9 cellular contexts compared by ENCODE assay signal in the genomic region with DNA sequence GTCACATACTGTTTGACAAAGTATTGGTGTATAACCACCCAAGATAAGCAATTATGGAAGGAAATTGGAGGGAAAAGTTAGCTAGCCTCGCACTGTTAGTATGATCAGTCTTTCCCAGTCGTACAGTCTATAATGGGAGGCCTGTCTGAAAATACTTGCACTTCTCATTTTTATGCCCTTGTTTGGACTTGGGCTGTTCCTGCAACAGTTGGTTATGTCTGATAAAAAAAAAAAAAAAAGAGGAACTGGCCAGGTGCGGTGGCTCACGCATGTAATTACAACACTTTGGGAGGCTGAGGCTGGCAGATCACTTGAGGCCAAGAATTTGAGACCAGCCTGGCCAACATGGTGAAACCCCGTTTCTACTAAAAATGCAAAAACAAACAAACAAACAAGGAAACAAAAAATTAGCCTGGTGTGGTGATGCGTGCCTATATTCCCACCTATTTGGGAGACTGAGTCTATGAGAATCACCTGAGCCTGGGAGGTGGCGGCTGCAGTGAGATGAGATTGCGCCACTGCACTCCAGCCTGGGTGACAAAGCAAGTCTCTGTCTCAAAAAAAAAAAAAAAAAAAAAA. TPM values are rescaled to one million over a fixed set of nuclear protein-coding genes. Genes with fewer than 3 reads are reported as not detected.
DNase-seq lines count a peak whose midpoint lies in the region; ATAC-seq lines count a peak whose summit lies in the region.
"Had no signal": no experiment of that assay in that cellular context is flagged by ENCODE, and none has a peak within 500 bp of the region (broad histone marks: within the 10 kb centered on the region; RNA-seq: fewer than 3 reads in every experiment).

No MANE protein-coding gene starts in this region.

- peaks cover 12 to 34% of the 10 kb centered on the region in 2 donors for H3K4me1 Mint-ChIP-seq in stimulated activated naive B cell treated with anti-CD40 and anti-IgM and Interleukin-4, amounts not matched to agents 10 μg/mL and 1 μg/mL and 100 μg/mL, for 72 hours

- DNase-seq in NOMO-1 treated with dmso at 0.1 percent for 144 hours (lab: John Stamatoyannopoulos, UW; ENCODE audit: unreplicated experiment) (peak; percentile 95), cerebellum (ENCODE audit: low spot score) (no peak), NCI-H510A (lab: John Stamatoyannopoulos, UW) (no peak), RKO (ENCODE audit: low spot score) (no peak)
- peak; percentile 39 for DNase-seq in stimulated activated naive B cell treated with anti-CD40 and anti-IgM and Interleukin-4, amounts not matched to agents 10 μg/mL and 1 μg/mL and 100 μg/mL, for 72 hours
- DNase-seq: endodermal cell, NCI-H2227 treated with DMSO at 0.1 percent for 48 hours had no signal

- peak; percentile 65 for ATAC-seq in GM19438 (IDR thresholded peaks at IDR 0.05; ENCODE audit: low read depth, unreplicated experiment)
- peak; percentile 75 for ATAC-seq in HG03060 (IDR thresholded peaks at IDR 0.05; ENCODE audit: low read depth, unreplicated experiment)
- ATAC-seq in stimulated activated naive B cell treated with anti-CD40 and anti-IgM and Interleukin-4, amounts not matched to agents 10 μg/mL and 1 μg/mL and 100 μg/mL, for 72 hours (replicated peaks), result peak; percentile 97 to 98

- no peak overlapping the region for H3K4me3 Mint-ChIP-seq in stimulated activated naive B cell treated with anti-CD40 and anti-IgM and Interleukin-4, amounts not matched to agents 10 μg/mL and 1 μg/mL and 100 μg/mL, for 72 hours
- H3K4me3 Mint-ChIP-seq: endodermal cell had no signal

- no peaks in the 10 kb centered on the region for H3K27me3 Mint-ChIP-seq in stimulated activated naive B cell treated with anti-CD40 and anti-IgM and Interleukin-4, amounts not matched to agents 10 μg/mL and 1 μg/mL and 100 μg/mL, for 72 hours

- peaks cover 2 to 3% of the 10 kb centered on the region in 2 donors for H3K36me3 Mint-ChIP-seq in stimulated activated naive B cell treated with anti-CD40 and anti-IgM and Interleukin-4, amounts not matched to agents 10 μg/mL and 1 μg/mL and 100 μg/mL, for 72 hours

- H3K9me3 Mint-ChIP-seq in stimulated activated naive B cell treated with anti-CD40 and anti-IgM and Interleukin-4, amounts not matched to agents 10 μg/mL and 1 μg/mL and 100 μg/mL, for 72 hours, result peaks cover 0 to 2% of the 10 kb centered on the region in 2 donors

- peak overlapping the region; percentile 90 for H3K27ac Mint-ChIP-seq in stimulated activated naive B cell treated with anti-CD40 and anti-IgM and Interleukin-4, amounts not matched to agents 10 μg/mL and 1 μg/mL and 100 μg/mL, for 72 hours
- H3K27ac Mint-ChIP-seq: endodermal cell had no signal

RNA-seq across cellular contexts. Expression of a gene that starts 58.3 kb away (rescaled TPM):
- total RNA-seq in cerebellum, result 6.9 TPM

Comparison
In these comparisons a context has a peak if more than half of its experiments do, and no peak if none do; other contexts are left out.
1. DNase-seq: peak in NOMO-1 treated with dmso at 0.1 percent for 144 hours (single experiment) and stimulated activated naive B cell treated with anti-CD40 and anti-IgM and Interleukin-4, amounts not matched to agents 10 μg/mL and 1 μg/mL and 100 μg/mL, for 72 hours (single experiment); none in cerebellum (single experiment), NCI-H510A (single experiment) and RKO (single experiment).
2. Peak in every context shown above with its lines, with median percentiles within 50 percentile points of each other: ATAC-seq.